In the genomic region with DNA sequence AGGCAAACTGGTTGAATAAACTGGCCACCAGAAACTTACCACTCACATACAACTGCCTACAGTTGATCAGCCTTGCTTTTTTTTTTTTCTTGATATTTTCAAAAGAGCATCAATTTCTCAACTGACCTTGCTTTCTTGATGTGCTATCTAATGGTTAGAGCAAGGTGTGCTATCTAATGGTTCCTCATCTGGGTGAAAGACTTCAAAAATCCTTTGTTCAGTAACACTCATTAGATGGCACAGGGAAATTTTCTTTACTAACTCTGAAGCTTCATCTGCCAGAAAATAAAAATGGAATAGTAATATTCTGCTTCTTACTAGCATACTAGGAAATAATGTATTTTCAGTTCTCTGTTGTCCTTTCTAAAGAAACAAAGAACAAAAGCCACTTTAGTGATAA, we compare ENCODE assay signal across 20 cellular contexts. TPM values are rescaled to one million over a fixed set of nuclear protein-coding genes. Genes with fewer than 3 reads are reported as not detected.
A peak's percentile ranks its signal among the peaks of the same experiment; 100 is the strongest.
DNase-seq lines count a peak whose midpoint lies in the region; ATAC-seq and TF ChIP-seq lines count a peak whose summit lies in the region.
"Had no signal": no experiment of that assay in that cellular context is flagged by ENCODE, and none has a peak within 500 bp of the region (broad histone marks: within the 10 kb centered on the region; RNA-seq: fewer than 3 reads in every experiment).

No MANE protein-coding gene starts in this region.

- no peak overlapping the region for H2AFZ ChIP-seq in H9 (ENCODE audit: low read length)

- H3K4me3 ChIP-seq in muscle layer of duodenum (ENCODE audit: low read depth in 1 of 2, low read length in 2 of 2), result no peak overlapping the region
- H3K4me3 ChIP-seq: pancreas, skin epidermis had no signal

- no peak overlapping the region for H2BK5ac ChIP-seq in H9 (ENCODE audit: insufficient read length, low read length)

- H3K18ac ChIP-seq in H9 (ENCODE audit: insufficient read length, low read depth, low read length), result no peak overlapping the region

- H3K27me3 ChIP-seq in muscle layer of duodenum (ENCODE audit: low read depth, low read length) (no peaks in the 10 kb centered on the region), H9 (ENCODE audit: insufficient read depth, low read length) (no peaks in the 10 kb centered on the region)
- H3K27me3 ChIP-seq: pancreas had no signal

- H3K27ac ChIP-seq in muscle layer of duodenum (ENCODE audit: low read length), result peak overlapping the region; percentile 14
- H3K27ac ChIP-seq in H9 (ENCODE audit: insufficient read length, low read depth, low read length), result no peak overlapping the region
- H3K27ac ChIP-seq: pancreas had no signal

- H2BK20ac ChIP-seq in H9 (ENCODE audit: low read depth, low read length, poor library complexity, severe bottlenecking), result no peak overlapping the region

- no peak overlapping the region for H4K8ac ChIP-seq in H9 (replicated peaks; ENCODE audit: insufficient read length, low read depth, low read length)

- H3K9me3 ChIP-seq in T-helper 17 cell (ENCODE audit: control insufficient read depth, low read length, poor library complexity, severe bottlenecking) (no peaks in the 10 kb centered on the region), muscle layer of duodenum (ENCODE audit: control insufficient read depth in 1 of 2, low read length in 2 of 2) (no peaks in the 10 kb centered on the region), H9 (ENCODE audit: control insufficient read depth, low read depth, low read length) (no peaks in the 10 kb centered on the region)
- H3K9me3 ChIP-seq: pancreas had no signal

- ATAC-seq in activated T-cell treated with anti-CD3 and anti-CD28 coated beads, Interleukin-2, amount 50 U/mL, for 72 hours (replicated peaks in 1 of 2), result no peak
- ATAC-seq in T-helper 17 cell, result no peak
- ATAC-seq in stimulated activated memory B cell treated with anti-CD40 and anti-IgM and Interleukin-4, amounts not matched to agents 10 μg/mL and 1 μg/mL and 100 μg/mL, for 72 hours, result no peak
- ATAC-seq: CD8-positive, alpha-beta T cell; Panc1 had no signal

- H3K23ac ChIP-seq in H9 (ENCODE audit: insufficient read length, low read depth, low read length), result no peak overlapping the region

- H3K4me2 ChIP-seq in H9 (ENCODE audit: insufficient read depth, insufficient read length, low read length), result no peak overlapping the region

- no peaks in the 10 kb centered on the region for H4K20me1 ChIP-seq in H9 (ENCODE audit: control insufficient read depth, insufficient read depth, insufficient read length)

- H3K9ac ChIP-seq in H9 (ENCODE audit: extremely low read depth, insufficient read length, low read length), result no peak overlapping the region

- no peak for DNase-seq in activated T-cell treated with anti-CD3 and anti-CD28 coated beads, Interleukin-2, amount 50 U/mL, for 72 hours
- DNase-seq in activated T-cell treated with anti-CD3 and anti-CD28 coated beads for 4 hours (no peak), T-helper 17 cell (no peak), H9 (no peak), cortex of kidney (lab: John Stamatoyannopoulos, UW) (no peak), activated gamma-delta T cell treated with Interleukin-2 at 50 U/mL for 16 hours (no peak)
- DNase-seq: activated CD4-positive, CD25-positive, alpha-beta regulatory T cell treated with anti-CD3 and anti-CD28 coated beads, Interleukin-2, amount 50 U/mL, for 72 hours; CD8-positive, alpha-beta T cell; effector memory CD4-positive, alpha-beta T cell; GF-D8; left ventricle myocardium superior; NCI-H82; pancreas; stimulated activated CD4-positive, alpha-beta T cell treated with anti-CD3 and anti-CD28 coated beads, Interleukin-4, amount 100 ng/mL, for 24 hours; T1000 had no signal

- H3K36me3 ChIP-seq in muscle layer of duodenum (ENCODE audit: control insufficient read depth in 1 of 2, insufficient read depth in 2 of 2, low read length in 2 of 2), result peaks cover 0 to 4% of the 10 kb centered on the region in 2 donors
- H3K36me3 ChIP-seq: pancreas had no signal

- H2BK12ac ChIP-seq in H9 (ENCODE audit: insufficient read length, low read depth, low read length), result no peak overlapping the region

- no peak overlapping the region for H2BK120ac ChIP-seq in H9 (ENCODE audit: low read depth, low read length, poor library complexity, severe bottlenecking)

- no peak overlapping the region for H3K56ac ChIP-seq in H9 (ENCODE audit: insufficient read length, low read depth, low read length)

- peaks cover 0 to 11% of the 10 kb centered on the region in 2 donors for H3K36me3 Mint-ChIP-seq in activated T-cell treated with anti-CD3 and anti-CD28 coated beads, Interleukin-2, amount 50 U/mL, for 72 hours (ENCODE audit: insufficient read depth in 2 of 2)
- H3K36me3 Mint-ChIP-seq in T-helper 17 cell (ENCODE audit: low read depth), result peaks cover 3% of the 10 kb centered on the region
- H3K36me3 Mint-ChIP-seq in stimulated activated memory B cell treated with anti-CD40 and anti-IgM and Interleukin-4, amounts not matched to agents 10 μg/mL and 1 μg/mL and 100 μg/mL, for 72 hours, result no peaks in the 10 kb centered on the region
- H3K36me3 Mint-ChIP-seq in H9 (ENCODE audit: insufficient read depth in 1 of 3, low read depth in 3 of 3), result peaks cover 3 to 12% (median 4%) of the 10 kb centered on the region in 3 experiments; a peak in 4 of 7 replicates

- peaks cover 10% of the 10 kb centered on the region for H3K79me1 ChIP-seq in H9 (ENCODE audit: insufficient read depth, low read depth, low read length, poor library complexity, severe bottlenecking)

- no peak overlapping the region for H4K91ac ChIP-seq in H9 (ENCODE audit: insufficient read length, low read depth, low read length)

- no peak overlapping the region for H4K5ac ChIP-seq in H9 (ENCODE audit: insufficient read length, low read depth, low read length)

- H3K4ac ChIP-seq in H9 (ENCODE audit: low read depth, low read length), result no peak overlapping the region

- peaks cover 51% of the 10 kb centered on the region for H3K4me1 Mint-ChIP-seq in activated T-cell treated with anti-CD3 and anti-CD28 coated beads, Interleukin-2, amount 50 U/mL, for 72 hours (ENCODE audit: low read depth)
- H3K4me1 Mint-ChIP-seq in T-helper 17 cell, result peaks cover 33% of the 10 kb centered on the region
- H3K4me1 Mint-ChIP-seq in stimulated activated memory B cell treated with anti-CD40 and anti-IgM and Interleukin-4, amounts not matched to agents 10 μg/mL and 1 μg/mL and 100 μg/mL, for 72 hours, result peaks cover 55% of the 10 kb centered on the region
- H3K4me1 Mint-ChIP-seq in H9, result peaks cover 24 to 39% of the 10 kb centered on the region in 2 experiments

- no peaks in the 10 kb centered on the region for H3K23me2 ChIP-seq in H9 (ENCODE audit: insufficient read length, low read depth, low read length, poor library complexity, severe bottlenecking)

- H3T11ph ChIP-seq in H9 (ENCODE audit: low read length), result no peak overlapping the region

- no peaks in the 10 kb centered on the region for H3K27me3 Mint-ChIP-seq in activated T-cell treated with anti-CD3 and anti-CD28 coated beads, Interleukin-2, amount 50 U/mL, for 72 hours (ENCODE audit: low read depth)
- H3K27me3 Mint-ChIP-seq in T-helper 17 cell (no peaks in the 10 kb centered on the region), H9 (ENCODE audit: low read depth) (no peaks in the 10 kb centered on the region)
- no peaks in the 10 kb centered on the region for H3K27me3 Mint-ChIP-seq in stimulated activated memory B cell treated with anti-CD40 and anti-IgM and Interleukin-4, amounts not matched to agents 10 μg/mL and 1 μg/mL and 100 μg/mL, for 72 hours

- H3K4me3 Mint-ChIP-seq in activated T-cell treated with anti-CD3 and anti-CD28 coated beads, Interleukin-2, amount 50 U/mL, for 72 hours, result no peak overlapping the region
- H3K4me3 Mint-ChIP-seq in T-helper 17 cell, result no peak overlapping the region
- H3K4me3 Mint-ChIP-seq in stimulated activated memory B cell treated with anti-CD40 and anti-IgM and Interleukin-4, amounts not matched to agents 10 μg/mL and 1 μg/mL and 100 μg/mL, for 72 hours, result no peak overlapping the region
- no peak overlapping the region for H3K4me3 Mint-ChIP-seq in H9
- H3K4me3 Mint-ChIP-seq: CD8-positive, alpha-beta T cell had no signal

- H2BK15ac ChIP-seq in H9 (ENCODE audit: low read depth, low read length), result no peak overlapping the region

- H3K27ac Mint-ChIP-seq in activated T-cell treated with anti-CD3 and anti-CD28 coated beads, Interleukin-2, amount 50 U/mL, for 72 hours, result peak overlapping the region; percentile 86
- H3K27ac Mint-ChIP-seq in T-helper 17 cell, result peak overlapping the region; percentile 65
- H3K27ac Mint-ChIP-seq in stimulated activated memory B cell treated with anti-CD40 and anti-IgM and Interleukin-4, amounts not matched to agents 10 μg/mL and 1 μg/mL and 100 μg/mL, for 72 hours, result peak overlapping the region; percentile 67
- H3K27ac Mint-ChIP-seq in H9, result peak overlapping the region in 1 of 3 experiments; percentile 54; a peak in 2 of 7 replicates

- no peak overlapping the region for H3K14ac ChIP-seq in H9 (ENCODE audit: insufficient read depth, low read length)

- peaks cover 30% of the 10 kb centered on the region for H3K79me2 ChIP-seq in H9 (ENCODE audit: insufficient read depth, low read length)

- TF ChIP-seq CTCF in H9 (conservative IDR thresholded peaks at IDR 0.05), result no peak

- H3K4me1 ChIP-seq in muscle layer of duodenum (ENCODE audit: control insufficient read depth in 1 of 2, insufficient read depth in 2 of 2, low read length in 2 of 2), result peaks cover 0 to 69% of the 10 kb centered on the region in 2 donors
- H3K4me1 ChIP-seq in H9 (ENCODE audit: insufficient read depth, low read length), result peaks cover 3% of the 10 kb centered on the region; the same call in 1 of the 2 replicates

- H3K9me3 Mint-ChIP-seq in activated T-cell treated with anti-CD3 and anti-CD28 coated beads, Interleukin-2, amount 50 U/mL, for 72 hours, result no peaks in the 10 kb centered on the region
- H3K9me3 Mint-ChIP-seq in stimulated activated memory B cell treated with anti-CD40 and anti-IgM and Interleukin-4, amounts not matched to agents 10 μg/mL and 1 μg/mL and 100 μg/mL, for 72 hours, result no peaks in the 10 kb centered on the region
- H3K9me3 Mint-ChIP-seq in H9, result no peaks in the 10 kb centered on the region
- H3K9me3 Mint-ChIP-seq: CD8-positive, alpha-beta T cell had no signal

- no peak overlapping the region for H2AK5ac ChIP-seq in H9 (ENCODE audit: insufficient read length, low read length)

RNA-seq across cellular contexts. Expression of gene RAPSN, which starts 51.2 kb away (rescaled TPM):
- 1 to 10 TPM in 1 of 2 donors, under 1 TPM in 1; 0.77 to 1.3 TPM for total RNA-seq in activated T-cell treated with anti-CD3 and anti-CD28 coated beads, Interleukin-2, amount 50 U/mL, for 72 hours
- total RNA-seq in T-helper 17 cell, result 1 to 10 TPM; 3.0 to 3.1 TPM
- total RNA-seq in H9 (2021), result 0.48 TPM in 1 of 2 replicates, not detected in the other
- total RNA-seq: SK-MEL-5 had no signal

RNA-seq across cellular contexts. Expression of gene CELF1, which starts 52.8 kb away (rescaled TPM):
- total RNA-seq in activated T-cell treated with anti-CD3 and anti-CD28 coated beads, Interleukin-2, amount 50 U/mL, for 72 hours, result 100 to 1,000 TPM; 128 to 149 TPM
- 100 to 1,000 TPM; 113 to 127 TPM for total RNA-seq in T-helper 17 cell
- total RNA-seq in H9 (2021), result 211 and 217 TPM in 2 replicates
